ENCODE assay signal across 8 cellular contexts in the genomic region with DNA sequence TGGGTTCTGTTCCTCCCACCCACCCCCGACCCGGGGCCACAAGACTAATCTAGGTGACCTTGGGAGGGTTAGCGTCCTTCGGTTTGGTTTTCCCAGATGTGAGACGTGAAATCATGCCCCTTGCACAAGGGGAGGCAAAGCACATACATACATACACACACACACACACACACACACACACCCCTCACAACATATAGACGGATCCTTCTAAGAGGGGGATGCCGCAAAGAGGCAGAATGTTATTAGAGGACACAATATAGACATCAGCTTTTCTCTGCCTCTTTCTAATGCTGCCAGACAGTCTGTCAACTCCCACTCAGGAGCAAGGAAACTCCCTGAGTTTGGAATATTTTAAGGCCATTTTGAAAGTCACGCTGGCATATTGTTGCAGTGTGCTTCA. TPM values are rescaled to one million over a fixed set of nuclear protein-coding genes. Genes with fewer than 3 reads are reported as not detected.
DNase-seq lines count a peak whose midpoint lies in the region; ATAC-seq and TF ChIP-seq lines count a peak whose summit lies in the region.

No MANE protein-coding gene starts in this region.

- no peak for TF ChIP-seq CTCF in progenitor cell of endocrine pancreas (IDR thresholded peaks at IDR 0.05; ENCODE audit: unreplicated experiment)

- peak overlapping the region; percentile 96 for H3K27ac ChIP-seq in GM23248

- H3K4me1 Mint-ChIP-seq in progenitor cell of endocrine pancreas (ENCODE audit: low read depth), result peaks cover 23% of the 10 kb centered on the region

- H3K27ac Mint-ChIP-seq in progenitor cell of endocrine pancreas, result peak overlapping the region; percentile 96

- H3F3A ChIP-seq in GM23248 (ENCODE audit: insufficient read depth), result peaks cover 23% of the 10 kb centered on the region

- 1 to 2% methylated on average over 8 of the region's 8 CpGs for WGBS in GM23248 (ENCODE audit: low coverage in 1 of 2, low lambda C conversion rate in 2 of 2, missing lambda C conversion rate in 2 of 2), 2 experiments

- H2AFZ ChIP-seq in GM23248, result peak overlapping the region; percentile 71

- no peaks in the 10 kb centered on the region for H3K27me3 ChIP-seq in GM23248 (replicated peaks; ENCODE audit: insufficient read depth)

- peak overlapping the region; percentile 98 for H3K4me3 ChIP-seq in GM23248

- H3K4me3 Mint-ChIP-seq in progenitor cell of endocrine pancreas (ENCODE audit: low read depth), result peak overlapping the region; percentile 84

- H3K9me3 Mint-ChIP-seq in progenitor cell of endocrine pancreas (ENCODE audit: low read depth), result no peaks in the 10 kb centered on the region

- H3K4me1 ChIP-seq in GM23248 (ENCODE audit: insufficient read depth), result peaks cover 23% of the 10 kb centered on the region

- H3K36me3 ChIP-seq in GM23248 (ENCODE audit: low read depth), result no peaks in the 10 kb centered on the region

- H3K36me3 Mint-ChIP-seq in progenitor cell of endocrine pancreas (ENCODE audit: insufficient read depth), result no peaks in the 10 kb centered on the region

- H3K4me2 ChIP-seq in GM23248 (ENCODE audit: unreplicated experiment), result peak overlapping the region; percentile 93

- in situ Hi-C loops in GM23248 (cut with MboI), result loop anchor here (5.0 kb wide), 1 partner anchor 473 kb away; no protein-coding TSS in a partner anchor

- DNase-seq in GM23248 (peak; percentile 43), RPMI7951 (ENCODE audit: low read depth) (peak; percentile 29), fibroblast of gingiva (ENCODE audit: low read depth) (peak; percentile 17), progenitor cell of endocrine pancreas (ENCODE audit: low spot score, unreplicated experiment) (no peak), DMS153 (lab: John Stamatoyannopoulos, UW) (no peak), T1000 (lab: John Stamatoyannopoulos, UW) (no peak)

- no peak for ATAC-seq in GM18498 (IDR thresholded peaks at IDR 0.05; ENCODE audit: unreplicated experiment)
- ATAC-seq in HG03108 (IDR thresholded peaks at IDR 0.05; ENCODE audit: unreplicated experiment), result no peak

- no peaks in the 10 kb centered on the region for H4K20me1 ChIP-seq in GM23248 (ENCODE audit: insufficient read depth)

- H3K79me2 ChIP-seq in GM23248 (ENCODE audit: insufficient read depth), result peaks cover 53% of the 10 kb centered on the region

- H3K9ac ChIP-seq in GM23248, result peak overlapping the region; percentile 98

- H3K9me3 ChIP-seq in GM23248 (ENCODE audit: low read depth), result no peaks in the 10 kb centered on the region

- no peaks in the 10 kb centered on the region for H3K9me2 ChIP-seq in GM23248 (ENCODE audit: insufficient read depth)

- H3K27me3 Mint-ChIP-seq in progenitor cell of endocrine pancreas, result peaks cover 3% of the 10 kb centered on the region

RNA-seq across cellular contexts. Expression of gene RBMS1, which starts 0.6 kb away (rescaled TPM):
- 91.7 and 99.3 TPM in 2 replicates for total RNA-seq in GM23248 (2014; rRNA removed; shearing (Covaris generic))
- polyA plus RNA-seq in GM23248 (2016; fragmentation: Nextera tagmentation; extraction: Ambion mirVana), result 72.3 and 87.1 TPM in 2 replicates
- 58.4 and 82.7 TPM in 2 replicates for total RNA-seq in RPMI7951 (2014; rRNA removed; shearing (Covaris generic))
- total RNA-seq in progenitor cell of endocrine pancreas, result 58.8 and 59.8 TPM in 2 replicates

Comparison
In these comparisons a context has a peak if more than half of its experiments do, and no peak if none do; other contexts are left out.
1. DNase-seq: peak in GM23248 (single experiment), RPMI7951 (single experiment) and fibroblast of gingiva (single experiment); none in progenitor cell of endocrine pancreas (single experiment), DMS153 (single experiment) and T1000 (single experiment).